Comparison of ENCODE assay signal across 8 cellular contexts in genomic region chr1:155976062-155976912, GRCh38. TPM values are rescaled to one million over a fixed set of nuclear protein-coding genes. Genes with fewer than 3 reads are reported as not detected.
DNase-seq lines count a peak whose midpoint lies in the region; ATAC-seq, FAIRE-seq and TF ChIP-seq lines count a peak whose summit lies in the region.

No MANE protein-coding gene starts in this region.

- peaks cover 60% of the 10 kb centered on the region for H3K4me1 ChIP-seq in keratinocyte (ENCODE audit: control insufficient read depth, extremely low read depth, insufficient read depth, low read length)

- H3K4me3 Mint-ChIP-seq in brain, result peak overlapping the region; percentile 90 to 97 (median 93)

- peaks cover 89% of the 10 kb centered on the region for H3K4me1 Mint-ChIP-seq in brain

- H2AFZ ChIP-seq in keratinocyte (ENCODE audit: control insufficient read depth, low read length), result no peak overlapping the region

- H3K9ac ChIP-seq in keratinocyte (ENCODE audit: control insufficient read depth, extremely low read depth, insufficient read depth, low read length), result peak overlapping the region; percentile 92

- dilution Hi-C loops in keratinocyte (cut with MboI; ENCODE audit: extremely low pct_ligation_motif_present, low sequenced_read_pairs), result no loop called here

- DNase-seq in DMS153 (lab: John Stamatoyannopoulos, UW) (peak; percentile 50), NCI-H1092 treated with DMSO at 0.1 percent for 48 hours (lab: John Stamatoyannopoulos, UW) (peak; percentile 95), T-helper 22 cell (ENCODE audit: low read depth) (peak; percentile 52), keratinocyte (ENCODE audit: low read depth, low spot score) (no peak)
- DNase-seq in stimulated activated CD4-positive, alpha-beta T cell treated with anti-CD3 and anti-CD28 coated beads, Interleukin-4, amount 100 ng/mL, for 1 hour, result peak; percentile 61

- H3K9me1 ChIP-seq in keratinocyte (ENCODE audit: control insufficient read depth, extremely low read depth, insufficient read depth, low read length), result peaks cover 8% of the 10 kb centered on the region

- peaks cover 4 to 10% of the 10 kb centered on the region in 2 experiments for H3K36me3 ChIP-seq in keratinocyte (ENCODE audit: control insufficient read depth in 2 of 2, extremely low read depth in 1 of 2, insufficient read depth in 2 of 2, low read length in 2 of 2)

- peaks cover 0 to 4% (median 0%) of the 10 kb centered on the region in 5 experiments for H3K9me3 Mint-ChIP-seq in brain

- ATAC-seq in GM18519 (IDR thresholded peaks at IDR 0.05; ENCODE audit: low FRiP score, unreplicated experiment) (no peak), GM21576 (IDR thresholded peaks at IDR 0.05; ENCODE audit: unreplicated experiment) (no peak)

- peaks cover 32% of the 10 kb centered on the region for H4K20me1 ChIP-seq in keratinocyte (ENCODE audit: control insufficient read depth, extremely low read depth, insufficient read depth, low read length)

- no peaks in the 10 kb centered on the region for H3K9me3 ChIP-seq in keratinocyte (ENCODE audit: control insufficient read depth, low read depth, low read length)

- peaks cover 21% of the 10 kb centered on the region for H3K36me3 Mint-ChIP-seq in brain

- H3K27me3 ChIP-seq in keratinocyte (ENCODE audit: control insufficient read depth, extremely low read depth, insufficient read depth, low read length), result no peaks in the 10 kb centered on the region

- peak overlapping the region; percentile 75 to 90 (median 88) for H3K4me3 ChIP-seq in keratinocyte (ENCODE audit: control insufficient read depth in 2 of 3, extremely low read depth in 1 of 3, insufficient read depth in 2 of 3, low read depth in 1 of 3, low read length in 3 of 3)

- H3K4me2 ChIP-seq in keratinocyte (ENCODE audit: control insufficient read depth, extremely low read depth, insufficient read depth, low read depth, low read length), result peak overlapping the region; percentile 92

- FAIRE-seq in keratinocyte (lab: Jason Lieb, UNC), result no peak

- peak overlapping the region; percentile 97 to 99 (median 99) for H3K27ac Mint-ChIP-seq in brain

- H3K79me2 ChIP-seq in keratinocyte (ENCODE audit: control insufficient read depth, insufficient read depth, low read length), result peaks cover 78% of the 10 kb centered on the region

- H3K27me3 Mint-ChIP-seq in brain, result peaks cover 16% of the 10 kb centered on the region

- peak overlapping the region; percentile 87 for H3K27ac ChIP-seq in keratinocyte (ENCODE audit: control insufficient read depth, insufficient read depth, low read length)

- TF ChIP-seq CTCF in brain (conservative IDR thresholded peaks at IDR 0.05) (no peak), keratinocyte (optimal IDR thresholded peaks at IDR 0.05 in 1 of 3, IDR thresholded peaks at IDR 0.05 in 1 of 3, conservative IDR thresholded peaks at IDR 0.05 in 1 of 3; ENCODE audit: extremely low read depth in 1 of 3, insufficient read depth in 2 of 3, low read length in 3 of 3) (no peak)

RNA-seq across cellular contexts. Expression of gene ARHGEF2, which starts 2.1 kb away (rescaled TPM):
- polyA plus RNA-seq in brain (ENCODE audit: insufficient read depth, low read depth, low replicate concordance), result 195 TPM
- 27.8 to 39.2 TPM (median 38.7 TPM) in 3 replicates for polyA plus RNA-seq in keratinocyte
- 46.0 TPM for polyA plus RNA-seq in keratinocyte (2011; ENCODE audit: low read depth)
- polyA plus RNA-seq in keratinocyte (2011; cell fraction: cytosol; rRNA removed), result 26.3 and 43.5 TPM in 2 replicates
- polyA plus RNA-seq in keratinocyte (2011; cell fraction: nucleus; rRNA removed), result 109 and 131 TPM in 2 replicates
- polyA plus RNA-seq in keratinocyte (2012; ENCODE audit: low replicate concordance), result 24.2 and 34.9 TPM in 2 replicates
- 32.7 to 61.5 TPM (median 50.0 TPM) in 3 replicates for polyA minus RNA-seq in keratinocyte
- 18.2 TPM for polyA minus RNA-seq in keratinocyte (2011; cell fraction: cytosol; rRNA and poly(A)+ RNA removed)
- polyA minus RNA-seq in keratinocyte (2011; cell fraction: nucleus; rRNA and poly(A)+ RNA removed), result 27.5 and 29.3 TPM in 2 replicates

RNA-seq across cellular contexts. Expression of gene RXFP4, which starts 34.8 kb away (rescaled TPM):
- polyA plus RNA-seq in brain (ENCODE audit: insufficient read depth, low read depth, low replicate concordance), result not detected
- polyA plus RNA-seq in keratinocyte, result not detected in 3 replicates
- polyA plus RNA-seq in keratinocyte (2011; ENCODE audit: low read depth), result not detected
- polyA plus RNA-seq in keratinocyte (2011; cell fraction: cytosol; rRNA removed), result not detected in 2 replicates
- polyA plus RNA-seq in keratinocyte (2011; cell fraction: nucleus; rRNA removed), result not detected in 2 replicates
- 0.13 TPM in 1 of 2 replicates, not detected in the other for polyA plus RNA-seq in keratinocyte (2012; ENCODE audit: low replicate concordance)
- not detected in 3 replicates for polyA minus RNA-seq in keratinocyte
- not detected for polyA minus RNA-seq in keratinocyte (2011; cell fraction: cytosol; rRNA and poly(A)+ RNA removed)
- polyA minus RNA-seq in keratinocyte (2011; cell fraction: nucleus; rRNA and poly(A)+ RNA removed), result not detected in 2 replicates

RNA-seq across cellular contexts. Expression of gene KHDC4, which starts 42.1 kb away (rescaled TPM):
- polyA plus RNA-seq in brain (ENCODE audit: insufficient read depth, low read depth, low replicate concordance) (24.1 TPM), keratinocyte (31.6 to 61.0 TPM (median 51.3 TPM) in 3 replicates)
- 12.1 TPM for polyA plus RNA-seq in keratinocyte (2011; ENCODE audit: low read depth)
- polyA plus RNA-seq in keratinocyte (2011; cell fraction: cytosol; rRNA removed), result 14.9 and 23.2 TPM in 2 replicates
- 164 and 203 TPM in 2 replicates for polyA plus RNA-seq in keratinocyte (2011; cell fraction: nucleus; rRNA removed)
- polyA plus RNA-seq in keratinocyte (2012; ENCODE audit: low replicate concordance), result 13.7 and 43.9 TPM in 2 replicates
- polyA minus RNA-seq in keratinocyte, result 23.6 to 71.5 TPM (median 61.3 TPM) in 3 replicates
- 16.3 TPM for polyA minus RNA-seq in keratinocyte (2011; cell fraction: cytosol; rRNA and poly(A)+ RNA removed)
- 45.5 and 75.0 TPM in 2 replicates for polyA minus RNA-seq in keratinocyte (2011; cell fraction: nucleus; rRNA and poly(A)+ RNA removed)

RNA-seq across cellular contexts. Expression of gene SSR2, which starts 44.5 kb away (rescaled TPM):
- 451 TPM for polyA plus RNA-seq in brain (ENCODE audit: insufficient read depth, low read depth, low replicate concordance)
- 295 to 363 TPM (median 302 TPM) in 3 replicates for polyA plus RNA-seq in keratinocyte
- 145 TPM for polyA plus RNA-seq in keratinocyte (2011; ENCODE audit: low read depth)
- 261 and 273 TPM in 2 replicates for polyA plus RNA-seq in keratinocyte (2011; cell fraction: cytosol; rRNA removed)
- 277 and 326 TPM in 2 replicates for polyA plus RNA-seq in keratinocyte (2011; cell fraction: nucleus; rRNA removed)
- 124 and 166 TPM in 2 replicates for polyA plus RNA-seq in keratinocyte (2012; ENCODE audit: low replicate concordance)
- 159 to 275 TPM (median 179 TPM) in 3 replicates for polyA minus RNA-seq in keratinocyte
- polyA minus RNA-seq in keratinocyte (2011; cell fraction: cytosol; rRNA and poly(A)+ RNA removed), result 98.0 TPM
- 56.3 and 75.2 TPM in 2 replicates for polyA minus RNA-seq in keratinocyte (2011; cell fraction: nucleus; rRNA and poly(A)+ RNA removed)
